Comparison of ENCODE assay signal across 13 cellular contexts in the genomic region with DNA sequence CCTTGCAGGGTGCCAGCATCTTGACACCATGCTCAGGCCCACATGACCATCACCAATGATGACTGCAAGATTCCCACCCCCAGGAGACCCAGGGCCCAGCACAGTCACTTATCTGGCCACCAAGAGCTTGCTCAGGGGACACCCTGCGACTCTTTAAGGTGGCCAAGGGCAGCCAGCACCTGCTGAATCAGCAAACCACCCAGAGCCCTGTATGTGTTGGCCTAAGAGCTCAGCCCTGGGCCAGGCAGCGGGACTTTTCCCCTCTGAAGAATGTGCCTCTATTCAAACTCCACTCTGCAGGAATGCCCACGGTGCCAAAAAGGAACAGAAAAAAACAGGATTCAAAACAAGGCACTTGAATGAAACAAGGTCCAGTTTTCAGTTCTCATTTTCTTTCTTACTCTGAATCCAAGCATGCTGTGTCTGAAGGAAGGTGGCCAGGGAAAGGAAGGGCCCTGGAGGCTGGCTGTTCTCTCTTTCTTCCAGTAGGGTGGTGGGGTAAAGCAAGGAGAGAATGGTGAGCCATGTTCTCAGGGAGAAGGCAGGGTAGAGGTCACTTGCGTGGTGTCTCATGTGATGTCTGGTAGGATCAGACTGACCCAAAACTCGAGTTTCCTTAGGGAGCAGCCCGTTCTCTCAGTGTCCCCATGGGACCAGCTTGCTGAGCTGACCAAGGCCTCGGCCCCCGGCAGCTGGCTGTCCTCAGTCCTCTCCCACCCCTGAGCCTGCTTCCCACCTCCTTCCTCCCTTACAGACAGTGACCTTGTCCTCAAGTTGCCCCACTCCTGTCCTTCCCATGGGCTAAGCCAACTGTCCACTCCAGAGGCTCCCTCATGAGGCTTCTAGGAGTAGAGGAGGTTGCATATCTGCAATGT.
DNase-seq lines count a peak whose midpoint lies in the region; ATAC-seq, FAIRE-seq and TF ChIP-seq lines count a peak whose summit lies in the region.
"Had no signal": no experiment of that assay in that cellular context is flagged by ENCODE, and none has a peak within 500 bp of the region (broad histone marks: within the 10 kb centered on the region; RNA-seq: fewer than 3 reads in every experiment).

No MANE protein-coding gene starts in this region.

- intact Hi-C loops in HepG2 (cut with micrococcal nuclease; ENCODE audit: unreplicated experiment) (no loop called here), left ventricle myocardium superior (cut with micrococcal nuclease) (no loop called here), psoas muscle (cut with DNase I) (loop anchor here in 1 of 2 donors (10.0 kb wide), 1 partner anchor 152 kb away; the partner anchor contains the start of gene RNF152), aorta (cut with DNase I) (loop anchor here (5.0 to 10.0 kb wide), 3 partner anchors 40 to 150 kb away; partner anchors contain the start of gene RNF152 (in 2 of the 2))

- peak in 1 of 2 donors; percentile 7 for TF ChIP-seq RAD21 in liver (IDR thresholded peaks at IDR 0.05)
- TF ChIP-seq RAD21 in HepG2 (CRISPR knock-in tag; IDR thresholded peaks at IDR 0.05): no peak

- no peaks in the 10 kb centered on the region for H3K27me3 ChIP-seq in liver (ENCODE audit: control insufficient read depth in 4 of 4, insufficient read depth in 4 of 4, low read length in 3 of 4)
- H3K27me3 ChIP-seq in HepG2 (ENCODE audit: control insufficient read depth in 1 of 2, insufficient read depth in 2 of 2, low read length in 2 of 2): no peaks in the 10 kb centered on the region; a peak in 1 of 5 replicates
- no peaks in the 10 kb centered on the region for H3K27me3 ChIP-seq in psoas muscle (ENCODE audit: insufficient read depth in 3 of 3, low read length in 2 of 3)
- H3K27me3 ChIP-seq in aorta (ENCODE audit: control insufficient read depth in 1 of 2, insufficient read depth in 2 of 2, low read length in 1 of 2): no peaks in the 10 kb centered on the region

- TF ChIP-seq CTCF in liver (IDR thresholded peaks at IDR 0.05; ENCODE audit: low read depth, low read length, missing input control): no peak
- TF ChIP-seq CTCF in HepG2 (CRISPR knock-in tag; IDR thresholded peaks at IDR 0.05): no peak
- no peak for TF ChIP-seq CTCF in psoas muscle (IDR thresholded peaks at IDR 0.05)

- no peak overlapping the region for H2AFZ ChIP-seq in HepG2 (ENCODE audit: low read length)

- H3K79me2 ChIP-seq in HepG2 (ENCODE audit: insufficient read depth, low read length): no peaks in the 10 kb centered on the region

- BruUV-seq in HepG2 (replicated peaks; lab: Mats Ljungman, UMichigan): no TSS peak

- 89% methylated on average over 8 of the region's 8 CpGs for WGBS in liver
- 15% methylated on average over 5 of the region's 8 CpGs for WGBS in HepG2 (ENCODE audit: low lambda C conversion rate)
- 54 to 64% (median 60%) methylated on average over 8 of the region's 8 CpGs for WGBS in psoas muscle, 3 donors
- WGBS in aorta, 2 donors: 0 to 4% methylated on average over 8 of the region's 8 CpGs

- no peak for DNase-seq in HepG2 (ENCODE audit: low spot score)
- peak; percentile 74 for DNase-seq in left ventricle myocardium superior
- peak in 1 of 2 donors; percentile 60 for DNase-seq in psoas muscle
- DNase-seq in aorta: peak; percentile 72 to 79
- no peak for DNase-seq in AML-193 (lab: John Stamatoyannopoulos, UW)
- no peak for DNase-seq in RKO (ENCODE audit: low spot score)
- DNase-seq: activated naive CD4-positive, alpha-beta T cell treated with anti-CD3 and anti-CD28 coated beads, Interleukin-2, amount 50 U/mL, for 16 hours; CD8-positive, alpha-beta memory T cell; NCI-H2107; RPMI8226; T-cell had no signal

- no peaks in the 10 kb centered on the region for H3K36me3 ChIP-seq in liver (ENCODE audit: control insufficient read depth in 4 of 4, insufficient read depth in 3 of 4, low read depth in 1 of 4, low read length in 3 of 4)
- H3K36me3 ChIP-seq in HepG2 (replicated peaks in 1 of 2; ENCODE audit: control insufficient read depth in 1 of 2, insufficient read depth in 2 of 2, low read length in 2 of 2): no peaks in the 10 kb centered on the region
- no peaks in the 10 kb centered on the region for H3K36me3 ChIP-seq in psoas muscle (ENCODE audit: insufficient read depth in 1 of 2, low read depth in 1 of 2)
- no peaks in the 10 kb centered on the region for H3K36me3 ChIP-seq in aorta (ENCODE audit: control insufficient read depth in 1 of 2, insufficient read depth in 2 of 2, low read length in 1 of 2)

- H3K4me1 ChIP-seq in liver (ENCODE audit: control insufficient read depth in 4 of 4, insufficient read depth in 4 of 4, low read length in 3 of 4) (peaks cover 3 to 13% (median 9%) of the 10 kb centered on the region in 4 donors), HepG2 (ENCODE audit: insufficient read depth, low read length) (no peaks in the 10 kb centered on the region), psoas muscle (no peaks in the 10 kb centered on the region), aorta (ENCODE audit: control insufficient read depth in 1 of 2, insufficient read depth in 2 of 2, low read length in 2 of 2) (peaks cover 14 to 16% of the 10 kb centered on the region in 2 donors)

- ATAC-seq in HepG2 (no peak), left ventricle myocardium superior (peak; percentile 78), psoas muscle (peak in 3 of 4 donors; percentile 28 to 41 (median 34)), aorta (ENCODE audit: low FRiP score) (peak; percentile 75), GM21526 (IDR thresholded peaks at IDR 0.05; ENCODE audit: low FRiP score, unreplicated experiment) (no peak)

- in situ Hi-C loops in HepG2 (cut with HindIII; ENCODE audit: extremely low pct_ligation_motif_present, low pct_unique_long_range_greater_than_20kb): no loop called here

- TF ChIP-seq POLR2A in HepG2 (IDR thresholded peaks at IDR 0.05; ENCODE audit: insufficient read depth in 1 of 2, low read depth in 2 of 2, low read length in 2 of 2): no peak

- no peak overlapping the region for H3K4me3 ChIP-seq in liver (ENCODE audit: low read depth in 1 of 3, low read length in 3 of 3)
- no peak overlapping the region for H3K4me3 ChIP-seq in HepG2 (replicated peaks in 1 of 3; ENCODE audit: insufficient read depth in 1 of 3, low read depth in 2 of 3, low read length in 3 of 3)
- H3K4me3 ChIP-seq in psoas muscle: no peak overlapping the region
- no peak overlapping the region for H3K4me3 ChIP-seq in aorta (ENCODE audit: low read length in 2 of 2)

- CTCF ChIA-PET in HepG2 (lab: Yijun Ruan, JAX; ENCODE audit: low intra/inter-chr PET ratio, low total read pairs): no interaction called here

- no peak for FAIRE-seq in HepG2 (lab: Jason Lieb, UNC)

- H3K4me2 ChIP-seq in HepG2 (ENCODE audit: low read depth, low read length): no peak overlapping the region

- H3K27ac ChIP-seq in liver (ENCODE audit: low read depth in 1 of 2, low read length in 2 of 2) (no peak overlapping the region), HepG2 (ENCODE audit: extremely low read length, insufficient read depth, low read length) (no peak overlapping the region), psoas muscle (peak overlapping the region; percentile 42), aorta (ENCODE audit: low read depth in 1 of 2, low read length in 2 of 2) (peak overlapping the region; percentile 84 to 95)

- H3K9me3 ChIP-seq in liver (ENCODE audit: control insufficient read depth in 4 of 4, low read length in 3 of 4) (no peaks in the 10 kb centered on the region), HepG2 (ENCODE audit: low read length) (no peaks in the 10 kb centered on the region), psoas muscle (no peaks in the 10 kb centered on the region), aorta (ENCODE audit: control insufficient read depth, low read length) (no peaks in the 10 kb centered on the region)

- no peak overlapping the region for H3K9ac ChIP-seq in liver (ENCODE audit: low read depth in 1 of 2, low read length in 2 of 2)
- no peak overlapping the region for H3K9ac ChIP-seq in HepG2 (ENCODE audit: insufficient read depth, low read depth, low read length)

- H4K20me1 ChIP-seq in HepG2 (ENCODE audit: insufficient read depth, low read length): no peaks in the 10 kb centered on the region

- no peak for TF ChIP-seq EP300 in HepG2 (IDR thresholded peaks at IDR 0.05; ENCODE audit: low read depth in 2 of 2, low read length in 2 of 2)
- no peak for TF ChIP-seq EP300 in HepG2 (CRISPR knock-in tag; IDR thresholded peaks at IDR 0.05; ENCODE audit: borderline replicate concordance)

- POLR2A ChIA-PET in HepG2 (lab: Yijun Ruan, JAX): no interaction called here

TF ChIP-seq in liver, 16 proteins besides CTCF, POLR2A, EP300 and RAD21:
- TF ChIP-seq NR2F2 (IDR thresholded peaks at IDR 0.05): peak; percentile 40
- TF ChIP-seq SP1 (IDR thresholded peaks at IDR 0.05): peak; percentile 13
- peak in 1 of 2 donors; percentile 8 for TF ChIP-seq RXRA (IDR thresholded peaks at IDR 0.05)
- no peak for TF ChIP-seq HNF4G (IDR thresholded peaks at IDR 0.05)
TF ChIP-seq in liver: peak in this region for 3.

TF ChIP-seq in HepG2, 621 proteins besides CTCF, POLR2A, EP300 and RAD21 (continues in another document):
- TF ChIP-seq SUZ12 (IDR thresholded peaks at IDR 0.05; ENCODE audit: low read depth, low read length): no peak
- no peak for TF ChIP-seq NRL (CRISPR knock-in tag; IDR thresholded peaks at IDR 0.05; ENCODE audit: borderline replicate concordance)
- TF ChIP-seq, protein P1, sequence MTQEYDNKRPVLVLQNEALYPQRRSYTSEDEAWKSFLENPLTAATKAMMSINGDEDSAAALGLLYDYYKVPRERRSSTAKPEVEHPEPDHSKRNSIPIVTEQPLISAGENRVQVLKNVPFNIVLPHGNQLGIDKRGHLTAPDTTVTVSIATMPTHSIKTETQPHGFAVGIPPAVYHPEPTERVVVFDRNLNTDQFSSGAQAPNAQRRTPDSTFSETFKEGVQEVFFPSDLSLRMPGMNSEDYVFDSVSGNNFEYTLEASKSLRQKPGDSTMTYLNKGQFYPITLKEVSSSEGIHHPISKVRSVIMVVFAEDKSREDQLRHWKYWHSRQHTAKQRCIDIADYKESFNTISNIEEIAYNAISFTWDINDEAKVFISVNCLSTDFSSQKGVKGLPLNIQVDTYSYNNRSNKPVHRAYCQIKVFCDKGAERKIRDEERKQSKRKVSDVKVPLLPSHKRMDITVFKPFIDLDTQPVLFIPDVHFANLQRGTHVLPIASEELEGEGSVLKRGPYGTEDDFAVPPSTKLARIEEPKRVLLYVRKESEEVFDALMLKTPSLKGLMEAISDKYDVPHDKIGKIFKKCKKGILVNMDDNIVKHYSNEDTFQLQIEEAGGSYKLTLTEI (CRISPR knock-in tag; conservative IDR thresholded peaks at IDR 0.05): no peak
- TF ChIP-seq ZNF576 (CRISPR knock-in tag; IDR thresholded peaks at IDR 0.05): no peak
- no peak for TF ChIP-seq ZNF678 (CRISPR knock-in tag; IDR thresholded peaks at IDR 0.05)

Comparison
In these comparisons a context has a peak if more than half of its experiments do, and no peak if none do; other contexts are left out.
1. H3K27ac ChIP-seq: peak in psoas muscle (single experiment) and aorta (2 of 2); none in liver (0 of 2) and HepG2 (single experiment).
2. ATAC-seq: peak in left ventricle myocardium superior (single experiment), psoas muscle (3 of 4) and aorta (single experiment); none in HepG2 (single experiment) and GM21526 (single experiment).
3. DNase-seq: peak in left ventricle myocardium superior (single experiment) and aorta (2 of 2); none in HepG2 (single experiment), AML-193 (0 of 2) and RKO (single experiment).
4. intact Hi-C loops: an anchor here in aorta (5.0 to 10.0 kb wide); none called in HepG2 and left ventricle myocardium superior.